In the genomic region with DNA sequence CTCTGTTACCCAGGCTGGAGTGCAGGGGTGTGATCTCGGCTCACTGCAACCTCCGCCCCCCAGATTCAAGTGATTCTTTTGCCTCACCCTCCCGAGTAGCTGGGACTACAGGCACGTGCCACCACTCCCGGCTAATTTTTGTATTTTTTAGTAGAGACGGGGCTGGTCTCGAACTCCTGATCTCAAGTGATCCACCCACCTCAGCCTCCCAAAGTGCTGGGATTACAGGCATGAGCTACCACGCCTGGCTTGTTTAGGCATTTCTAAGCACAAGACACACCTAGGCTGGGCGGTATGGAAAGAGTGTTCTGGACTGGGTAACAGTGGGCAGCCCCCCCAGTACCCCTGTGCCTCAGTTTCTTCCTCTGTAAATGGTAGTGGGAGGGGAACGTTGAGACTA, we compare ENCODE assay signal across 7 cellular contexts. TPM values are rescaled to one million over a fixed set of nuclear protein-coding genes. Genes with fewer than 3 reads are reported as not detected.
DNase-seq lines count a peak whose midpoint lies in the region; FAIRE-seq and TF ChIP-seq lines count a peak whose summit lies in the region.
"Not testable (repeated sequence)": the region's sequence is repeated elsewhere in the genome, so short reads cannot be mapped to it uniquely, and the experiment has no call there.

No MANE protein-coding gene starts in this region.

- not testable (repeated sequence) for H3K4me3 Mint-ChIP-seq in HFFc6; astrocyte (ENCODE audit: unreplicated experiment); endodermal cell

- DNase-seq in HFFc6; astrocyte (ENCODE audit: low read depth); endodermal cell; left ventricle myocardium inferior; testis: not testable (repeated sequence)

- not testable (repeated sequence) for H3K9me3 ChIP-seq in astrocyte (ENCODE audit: insufficient read depth, low read depth, low read length); endodermal cell (ENCODE audit: control insufficient read depth, low read length); left ventricle myocardium inferior (replicated peaks); muscle layer of colon (ENCODE audit: low read length); testis

- peak overlapping the region; percentile 49 for H2AFZ ChIP-seq in astrocyte (ENCODE audit: low read depth, low read length)

- H3K9me3 Mint-ChIP-seq in HFFc6; astrocyte (ENCODE audit: unreplicated experiment); endodermal cell: not testable (repeated sequence)

- H3K4me1 Mint-ChIP-seq in HFFc6 (ENCODE audit: low read depth), result peaks cover 21% of the 10 kb centered on the region
- H3K4me1 Mint-ChIP-seq in astrocyte (ENCODE audit: low read depth, unreplicated experiment), result not testable (repeated sequence)
- H3K4me1 Mint-ChIP-seq in endodermal cell, result peaks cover 14% of the 10 kb centered on the region

- H3K9ac ChIP-seq in astrocyte (ENCODE audit: low read length); endodermal cell (ENCODE audit: extremely low read depth, low read length, poor library complexity, severe bottlenecking); rectal smooth muscle tissue (ENCODE audit: low read length): not testable (repeated sequence)
- H3K9ac ChIP-seq in muscle layer of colon (ENCODE audit: low read length), result peak overlapping the region; percentile 29

- not testable (repeated sequence) for H3K4me3 ChIP-seq in astrocyte (ENCODE audit: insufficient read depth, low read depth, low read length); endodermal cell (ENCODE audit: low read length); muscle layer of colon (ENCODE audit: low read depth in 1 of 2, low read length in 2 of 2); testis
- H3K4me3 ChIP-seq in left ventricle myocardium inferior, result peak overlapping the region; percentile 48
- peak overlapping the region; percentile 33 for H3K4me3 ChIP-seq in rectal smooth muscle tissue (ENCODE audit: low read length)

- not testable (repeated sequence) for TF ChIP-seq CTCF in HFFc6 (IDR thresholded peaks at IDR 0.05); astrocyte (IDR thresholded peaks at IDR 0.05; ENCODE audit: insufficient read depth, low read depth, low read length); endodermal cell (conservative IDR thresholded peaks at IDR 0.05); left ventricle myocardium inferior (IDR thresholded peaks at IDR 0.05; ENCODE audit: borderline replicate concordance); testis (IDR thresholded peaks at IDR 0.05)

- H3K36me3 ChIP-seq in astrocyte (ENCODE audit: insufficient read depth, low read length); endodermal cell (ENCODE audit: control insufficient read depth, insufficient read depth, low read length); rectal smooth muscle tissue (ENCODE audit: control insufficient read depth, insufficient read depth, low read length); testis (ENCODE audit: low read depth, missing control alignments): not testable (repeated sequence)
- H3K36me3 ChIP-seq in left ventricle myocardium inferior (peaks cover 17% of the 10 kb centered on the region), muscle layer of colon (ENCODE audit: insufficient read depth, low read length) (peaks cover 17% of the 10 kb centered on the region)

- H3K27me3 ChIP-seq in astrocyte (ENCODE audit: insufficient read depth, low read length); endodermal cell (ENCODE audit: control insufficient read depth, insufficient read depth, low read length, poor library complexity, severe bottlenecking); left ventricle myocardium inferior (ENCODE audit: low read depth); muscle layer of colon (ENCODE audit: control insufficient read depth in 1 of 2, insufficient read depth in 2 of 2, low read length in 2 of 2); rectal smooth muscle tissue (ENCODE audit: control insufficient read depth, insufficient read depth, low read length); testis: not testable (repeated sequence)

- not testable (repeated sequence) for H3K79me2 ChIP-seq in astrocyte (ENCODE audit: insufficient read depth, low read length)

- peak overlapping the region; percentile 88; the same call in 1 of the 2 replicates for H3K27ac Mint-ChIP-seq in HFFc6
- not testable (repeated sequence) for H3K27ac Mint-ChIP-seq in astrocyte (ENCODE audit: unreplicated experiment)
- peak overlapping the region; percentile 15 for H3K27ac Mint-ChIP-seq in endodermal cell

- not testable (repeated sequence) for H3K36me3 Mint-ChIP-seq in HFFc6 (ENCODE audit: low read depth); astrocyte (ENCODE audit: low read depth, unreplicated experiment); endodermal cell (ENCODE audit: low read depth)

- not testable (repeated sequence) for H3K27ac ChIP-seq in astrocyte (ENCODE audit: low read depth, low read length)
- H3K27ac ChIP-seq in endodermal cell (ENCODE audit: low read depth, low read length), result peak overlapping the region; percentile 93
- peak overlapping the region; percentile 90 for H3K27ac ChIP-seq in left ventricle myocardium inferior (replicated peaks)
- peak overlapping the region; percentile 78 for H3K27ac ChIP-seq in muscle layer of colon (ENCODE audit: low read depth, low read length)
- H3K27ac ChIP-seq in rectal smooth muscle tissue (ENCODE audit: low read depth, low read length), result peak overlapping the region; percentile 86
- peak overlapping the region; percentile 73 to 90 for H3K27ac ChIP-seq in testis

- H4K20me1 ChIP-seq in astrocyte (ENCODE audit: insufficient read depth, low read length), result not testable (repeated sequence)

- intact Hi-C loops in left ventricle myocardium inferior (cut with micrococcal nuclease); testis (cut with DNase I; ENCODE audit: low total_unique reads): not testable (repeated sequence)

- peaks cover 20% of the 10 kb centered on the region for H3K4me1 ChIP-seq in astrocyte (ENCODE audit: insufficient read depth, low read length)
- not testable (repeated sequence) for H3K4me1 ChIP-seq in endodermal cell (ENCODE audit: control insufficient read depth, insufficient read depth, low read length)
- H3K4me1 ChIP-seq in left ventricle myocardium inferior, result peaks cover 74% of the 10 kb centered on the region
- peaks cover 53% of the 10 kb centered on the region for H3K4me1 ChIP-seq in muscle layer of colon (ENCODE audit: insufficient read depth, low read length)
- peaks cover 39% of the 10 kb centered on the region for H3K4me1 ChIP-seq in rectal smooth muscle tissue (ENCODE audit: control insufficient read depth, insufficient read depth, low read length)
- H3K4me1 ChIP-seq in testis, result peaks cover 56% of the 10 kb centered on the region

- FAIRE-seq in astrocyte (lab: Jason Lieb, UNC), result not testable (repeated sequence)

- TF ChIP-seq POLR2A in testis (IDR thresholded peaks at IDR 0.05), result not testable (repeated sequence)

- H3K4me2 ChIP-seq in astrocyte (ENCODE audit: low read length), result not testable (repeated sequence)

- WGBS in endodermal cell (ENCODE audit: insufficient coverage in 1 of 2, insufficient read length in 1 of 2), 2 experiments, result 92 to 95% methylated on average over 6 to 10 of the region's 10 CpGs
- WGBS in testis, 2 donors, result 71 to 73% methylated on average over 10 of the region's 10 CpGs

- not testable (repeated sequence) for H3K27me3 Mint-ChIP-seq in HFFc6 (ENCODE audit: insufficient read depth); astrocyte (ENCODE audit: low read depth, unreplicated experiment); endodermal cell (ENCODE audit: insufficient read depth)

RNA-seq across cellular contexts. Expression of a gene that starts 8.2 kb away (rescaled TPM):
- total RNA-seq in HFFc6 (2021; fragmentation: NEBNext Ultra II Directional; extraction: Animal tissue kit (Norgen Biotek cat#: 25700)), result 1 to 10 TPM; 1.0 to 2.3 (median 1.5) TPM
- total RNA-seq in astrocyte (5.6 and 5.9 TPM in 2 replicates), endodermal cell (1 to 10 TPM; 1.6 to 2.7 TPM), left ventricle myocardium inferior (27.5 TPM), testis (10 to 100 TPM; 43.5 to 48.6 TPM)
- polyA plus RNA-seq in endodermal cell (2013, experiment 1 of 2), result 1.4 TPM
- 0.62 TPM for polyA plus RNA-seq in endodermal cell (2013, experiment 2 of 2)
- polyA plus RNA-seq in testis (ENCODE audit: insufficient read depth, low read depth, low replicate concordance), result 18.3 TPM

RNA-seq across cellular contexts. Expression of a gene that starts 15.1 kb away (rescaled TPM):
- 10 to 100 TPM; 51.4 to 65.5 (median 59.3) TPM for total RNA-seq in HFFc6 (2021; fragmentation: NEBNext Ultra II Directional; extraction: Animal tissue kit (Norgen Biotek cat#: 25700))
- total RNA-seq in astrocyte (65.6 and 72.6 TPM in 2 replicates), endodermal cell (10 to 100 TPM; 74.3 to 82.7 TPM), left ventricle myocardium inferior (144 TPM), testis (100 to 1,000 TPM in 1 of 2 donors, 10 to 100 TPM in 1; 96.1 to 127 TPM)
- polyA plus RNA-seq in endodermal cell (2013, experiment 1 of 2), result 89.2 TPM
- polyA plus RNA-seq in endodermal cell (2013, experiment 2 of 2), result 87.4 TPM
- polyA plus RNA-seq in testis (ENCODE audit: insufficient read depth, low read depth, low replicate concordance), result 217 TPM

RNA-seq across cellular contexts. Expression of a gene that starts 26.0 kb away (rescaled TPM):
- under 1 TPM; 0.17 to 0.78 (median 0.24) TPM for total RNA-seq in HFFc6 (2021; fragmentation: NEBNext Ultra II Directional; extraction: Animal tissue kit (Norgen Biotek cat#: 25700))
- total RNA-seq in astrocyte, result 2.5 and 2.7 TPM in 2 replicates
- 1 to 10 TPM; 6.3 to 6.4 TPM for total RNA-seq in endodermal cell
- 1.1 TPM for polyA plus RNA-seq in endodermal cell (2013, experiment 1 of 2)
- 2.6 TPM for polyA plus RNA-seq in endodermal cell (2013, experiment 2 of 2)
- 13.3 TPM for total RNA-seq in left ventricle myocardium inferior
- 10 to 100 TPM; 15.0 to 20.4 TPM for total RNA-seq in testis
- 10.2 TPM for polyA plus RNA-seq in testis (ENCODE audit: insufficient read depth, low read depth, low replicate concordance)

RNA-seq across cellular contexts. Expression of a gene that starts 26.5 kb away (rescaled TPM):
- total RNA-seq in HFFc6 (2021; fragmentation: NEBNext Ultra II Directional; extraction: Animal tissue kit (Norgen Biotek cat#: 25700)), result 10 to 100 TPM; 10.3 to 12.6 (median 11.0) TPM
- total RNA-seq in astrocyte, result 15.4 and 20.1 TPM in 2 replicates
- total RNA-seq in endodermal cell, result 10 to 100 TPM; 27.4 to 35.3 TPM
- 21.3 TPM for polyA plus RNA-seq in endodermal cell (2013, experiment 1 of 2)
- 20.3 TPM for polyA plus RNA-seq in endodermal cell (2013, experiment 2 of 2)
- total RNA-seq in left ventricle myocardium inferior, result 10.2 TPM
- total RNA-seq in testis, result 10 to 100 TPM; 23.4 to 25.5 TPM
- 8.6 TPM for polyA plus RNA-seq in testis (ENCODE audit: insufficient read depth, low read depth, low replicate concordance)

RNA-seq across cellular contexts. Expression of a gene that starts 34.5 kb away (rescaled TPM):
- 10 to 100 TPM; 64.9 to 89.8 (median 70.3) TPM for total RNA-seq in HFFc6 (2021; fragmentation: NEBNext Ultra II Directional; extraction: Animal tissue kit (Norgen Biotek cat#: 25700))
- total RNA-seq in astrocyte (58.9 and 65.6 TPM in 2 replicates), endodermal cell (100 to 1,000 TPM; 103 to 118 TPM), left ventricle myocardium inferior (104 TPM), testis (10 to 100 TPM; 88.2 to 88.7 TPM)
- polyA plus RNA-seq in endodermal cell (2013, experiment 1 of 2), result 67.6 TPM
- 60.8 TPM for polyA plus RNA-seq in endodermal cell (2013, experiment 2 of 2)
- 101 TPM for polyA plus RNA-seq in testis (ENCODE audit: insufficient read depth, low read depth, low replicate concordance)
